ENCODE assay signal across 25 cellular contexts in genomic region chr12:83145325-83145724, GRCh38.
"Had no signal": no experiment of that assay in that cellular context is flagged by ENCODE, and none has a peak within 500 bp of the region (broad histone marks: within the 10 kb centered on the region; RNA-seq: fewer than 3 reads in every experiment).

No MANE protein-coding gene starts in this region.

- DNase-seq: activated B cell treated with CpG ODN at 0.5 μM for 24 hours; activated CD4-positive, alpha-beta T cell treated with anti-CD3 and anti-CD28 coated beads for 1 hour; activated CD4-positive, alpha-beta T cell treated with anti-CD3 and anti-CD28 coated beads, Interleukin-2, amount 10 ng/mL, durations not matched to agents 24 days and 14 days; activated CD4-positive, alpha-beta T cell treated with anti-CD3 and anti-CD28 coated beads, Interleukin-2, amount 50 U/mL, for 48 hours; activated CD8-positive, alpha-beta memory T cell treated with anti-CD3 and anti-CD28 coated beads, Interleukin-2, amount 10 ng/mL, durations not matched to agents 7 days and 5 days; activated effector memory CD4-positive, alpha-beta T cell treated with Interleukin-2 at 50 U/mL for 16 hours; activated naive CD4-positive, alpha-beta T cell; activated T-cell treated with anti-CD3 and anti-CD28 coated beads, Interleukin-2, amount 50 U/mL, for 24 hours; brain microvascular endothelial cell; Karpas-422; MM.1S; NCI-H1105; NCI-H1436 treated with DMSO at 0.1 percent for 48 hours; NCI-H187; NCI-H2081 treated with DMSO at 0.1 percent for 48 hours; NCI-H526; NCI-H774; NK-92 treated with Interleukin-12 subunit alpha and Interleukin-12 subunit beta, amount 100 ng/mL, for 24 hours; OCI-M1; RPMI8226; SHP77 treated with DMSO at 0.1 percent for 48 hours; T-helper 17 cell; T-helper 9 cell had no signal

- H3K4me1 ChIP-seq: ascending aorta had no signal

- H3K4me3 ChIP-seq: ascending aorta, cardiac muscle cell had no signal

- H3K9me3 ChIP-seq: ascending aorta had no signal

- H3K27me3 ChIP-seq: ascending aorta, brain microvascular endothelial cell, cardiac muscle cell had no signal

- H3K27ac ChIP-seq: ascending aorta, brain microvascular endothelial cell, cardiac muscle cell had no signal

- H3K36me3 ChIP-seq: ascending aorta, brain microvascular endothelial cell, cardiac muscle cell had no signal
